ENCODE assay signal across 24 cellular contexts in the genomic region with DNA sequence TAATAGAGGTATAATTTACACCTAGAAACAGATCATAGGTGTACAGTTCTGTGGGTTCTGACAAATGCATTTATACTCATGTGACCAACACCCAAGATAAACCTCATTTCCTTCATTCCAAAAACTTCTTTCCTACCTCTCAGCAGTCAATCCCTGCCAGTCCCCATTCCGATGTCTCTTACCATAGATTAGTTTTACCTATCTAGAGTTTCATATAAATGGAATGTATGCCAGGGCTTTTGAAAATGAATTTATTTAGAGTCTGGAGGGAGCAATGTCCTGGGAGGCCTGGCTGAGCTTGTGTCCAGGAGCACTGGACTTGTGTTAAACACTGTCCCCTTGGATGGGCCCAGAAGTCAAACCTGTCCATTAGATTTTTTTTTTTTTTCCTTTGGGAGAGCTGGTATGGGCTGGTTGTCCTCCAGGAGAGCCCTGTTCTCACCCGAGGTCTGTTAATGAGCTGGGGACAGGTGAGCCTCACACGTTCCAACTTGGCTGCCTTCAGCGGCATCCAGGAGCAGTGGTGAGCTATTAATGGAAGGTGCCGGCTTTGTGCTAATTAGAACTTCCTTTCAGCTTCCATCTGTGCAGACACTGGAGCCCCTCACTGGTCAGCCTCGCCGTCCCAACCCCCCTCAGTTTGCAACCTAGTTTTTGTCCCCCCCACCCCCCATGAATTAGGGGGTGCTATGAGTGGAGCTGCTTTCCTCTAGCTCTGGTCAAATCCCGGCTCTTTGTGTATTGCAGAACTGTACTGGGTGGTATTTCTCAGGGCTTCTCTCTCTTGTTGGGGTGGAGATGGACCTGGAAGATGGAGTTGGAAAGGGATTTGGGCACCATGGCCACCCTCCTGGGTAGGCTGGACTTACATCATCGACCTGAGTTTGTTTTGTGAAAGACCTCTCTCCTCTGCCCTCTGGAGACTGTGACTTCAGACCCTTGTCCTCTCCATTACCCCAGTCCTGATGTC.
"Had no signal": no experiment of that assay in that cellular context is flagged by ENCODE, and none has a peak within 500 bp of the region (broad histone marks: within the 10 kb centered on the region; RNA-seq: fewer than 3 reads in every experiment).

No MANE protein-coding gene starts in this region.

- FAIRE-seq: bronchial epithelial cell had no signal

- H3K9ac ChIP-seq: SK-N-SH had no signal

- ATAC-seq: activated CD4-positive, CD25-positive, alpha-beta regulatory T cell treated with anti-CD3 and anti-CD28 coated beads, Interleukin-2, amount 50 U/mL, for 24 hours; activated CD8-positive, alpha-beta T cell treated with anti-CD3 and anti-CD28 coated beads, Interleukin-2, amount 10 ng/mL, durations not matched to agents 7 days and 5 days had no signal

- H3K9me3 ChIP-seq: adrenal gland, Peyer's patch, SJCRH30, SK-N-SH had no signal

- H3K27me3 ChIP-seq: SJCRH30 had no signal

- H3K4me1 ChIP-seq: adrenal gland, SJCRH30 had no signal

- H3K36me3 ChIP-seq: adrenal gland, Peyer's patch, SJCRH30 had no signal

- H3K27ac ChIP-seq: adrenal gland, Peyer's patch, RWPE1, SJCRH30 had no signal

- H3K4me3 ChIP-seq: adrenal gland, Peyer's patch, SJCRH30 had no signal

- DNase-seq: activated CD4-positive, alpha-beta T cell treated with anti-CD3 and anti-CD28 coated beads for 4 hours; activated CD8-positive, alpha-beta memory T cell treated with anti-CD3 and anti-CD28 coated beads, Interleukin-2, amount 50 U/mL, for 48 hours; activated CD8-positive, alpha-beta T cell treated with anti-CD3 and anti-CD28 coated beads, Interleukin-2, amount 10 ng/mL, durations not matched to agents 7 days and 5 days; activated naive CD4-positive, alpha-beta T cell treated with anti-CD3 and anti-CD28 coated beads, Interleukin-2, amount 50 U/mL, for 16 hours; activated naive CD8-positive, alpha-beta T cell treated with anti-CD3 and anti-CD28 coated beads, Interleukin-2, amount 10 ng/mL, durations not matched to agents 7 days and 5 days; activated T-cell treated with anti-CD3 and anti-CD28 coated beads, Interleukin-2, amount 50 U/mL, for 1 hour; adrenal gland; central memory CD4-positive, alpha-beta T cell; KG1; NCI-H1092; NCI-H1417; NCI-H1930; NCI-H2171; NCI-H2227 treated with DMSO at 0.1 percent for 48 hours; NCI-H774; NK-92 treated with Interleukin-12 subunit alpha and Interleukin-12 subunit beta, amount 100 ng/mL, for 24 hours; Peyer's patch; Right ventricle myocardium superior; SJCRH30; SK-N-SH; T-helper 1 cell had no signal
